In the genomic region with DNA sequence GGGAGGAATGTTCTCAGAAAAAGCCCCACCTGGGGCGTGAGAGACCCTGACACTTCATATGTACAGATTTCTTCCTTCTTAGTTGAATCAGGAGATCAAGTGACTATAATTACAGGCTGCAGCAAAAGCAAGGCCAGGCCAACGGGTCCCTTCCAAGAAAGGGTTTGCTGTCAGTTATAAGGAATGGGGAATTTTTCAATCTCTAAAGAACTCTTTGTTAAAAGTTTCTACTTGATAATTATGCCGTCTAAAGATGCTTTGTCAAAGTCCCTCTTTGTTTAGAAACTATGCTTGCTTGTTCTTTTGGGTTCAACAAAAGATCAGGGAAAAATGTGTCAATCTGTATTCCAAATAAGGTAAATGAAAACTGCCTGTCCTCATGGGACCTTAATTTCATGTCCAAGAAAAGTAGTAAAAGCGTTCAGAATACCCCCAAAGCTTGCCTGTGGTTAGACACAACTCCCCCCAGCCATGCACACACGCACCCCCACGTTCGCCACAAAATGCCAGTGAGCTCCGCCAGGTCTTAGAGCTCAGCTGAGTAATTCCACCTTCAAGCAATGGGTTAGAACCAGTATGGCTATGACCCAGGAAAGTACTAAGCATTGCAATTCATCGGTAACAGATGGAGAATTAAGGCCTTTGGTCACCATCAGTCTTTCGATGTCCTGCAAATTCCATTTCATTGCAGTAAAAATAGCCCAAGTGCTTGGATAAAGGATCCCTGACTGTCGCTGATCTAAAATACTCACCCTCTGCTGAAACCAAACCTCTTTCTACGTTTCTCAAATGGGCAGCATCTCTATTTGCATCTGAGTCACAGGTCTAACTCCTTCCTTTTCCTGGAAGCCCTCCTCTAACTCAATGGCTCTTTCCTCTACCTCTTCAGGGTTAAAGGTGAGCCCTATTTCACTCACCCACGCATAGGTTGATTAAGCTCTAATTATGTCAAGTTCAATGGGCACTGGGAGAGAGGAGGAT, we compare ENCODE assay signal across 23 cellular contexts.
A peak's percentile ranks its signal among the peaks of the same experiment; 100 is the strongest.
DNase-seq lines count a peak whose midpoint lies in the region; ATAC-seq and TF ChIP-seq lines count a peak whose summit lies in the region.
"Had no signal": no experiment of that assay in that cellular context is flagged by ENCODE, and none has a peak within 500 bp of the region (broad histone marks: within the 10 kb centered on the region; RNA-seq: fewer than 3 reads in every experiment).

No MANE protein-coding gene starts in this region.

- H3K4me3 ChIP-seq in WI38 (ENCODE audit: low read depth, low read length) (peak overlapping the region; percentile 32; the same call in 1 of the 2 replicates), mesodermal cell (ENCODE audit: extremely low read depth, insufficient read depth, low read length, poor library complexity, severe bottlenecking) (no peak overlapping the region), thoracic aorta (no peak overlapping the region)
- H3K4me3 ChIP-seq: adrenal gland, dorsolateral prefrontal cortex, lower lobe of right lung, MG63, SK-N-MC had no signal

- H3K4me1 Mint-ChIP-seq in H9 = peaks cover 34 to 41% of the 10 kb centered on the region in 2 experiments
- H3K4me1 Mint-ChIP-seq: CD8-positive, alpha-beta memory T cell; stimulated activated effector memory CD8-positive, alpha-beta T cell treated with anti-CD3 and anti-CD28 coated beads, Interleukin-12 subunit alpha, Interleukin-12 subunit beta, amount 100 ng/mL, for 72 hours had no signal

- no peak overlapping the region for H3T11ph ChIP-seq in H9 (ENCODE audit: low read length)

- H3K27me3 ChIP-seq in H9 (ENCODE audit: insufficient read depth, low read length) = no peaks in the 10 kb centered on the region
- no peaks in the 10 kb centered on the region for H3K27me3 ChIP-seq in thoracic aorta (replicated peaks; ENCODE audit: insufficient read depth)
- H3K27me3 ChIP-seq: adrenal gland, dorsolateral prefrontal cortex, foreskin keratinocyte, MG63 had no signal

- no peaks in the 10 kb centered on the region for H3K9me3 Mint-ChIP-seq in H9
- H3K9me3 Mint-ChIP-seq: stimulated activated effector memory CD8-positive, alpha-beta T cell treated with anti-CD3 and anti-CD28 coated beads, Interleukin-12 subunit alpha, Interleukin-12 subunit beta, amount 100 ng/mL, for 72 hours had no signal

- H2AFZ ChIP-seq in H9 (ENCODE audit: low read length) = no peak overlapping the region

- H2BK12ac ChIP-seq in H9 (ENCODE audit: insufficient read length, low read depth, low read length) = no peak overlapping the region

- H2BK120ac ChIP-seq in H9 (ENCODE audit: low read depth, low read length, poor library complexity, severe bottlenecking) = no peak overlapping the region

- no peak overlapping the region for H3K23ac ChIP-seq in H9 (ENCODE audit: insufficient read length, low read depth, low read length)

- no peaks in the 10 kb centered on the region for H3K36me3 Mint-ChIP-seq in H9 (ENCODE audit: insufficient read depth in 1 of 3, low read depth in 3 of 3)
- H3K36me3 Mint-ChIP-seq: activated CD4-positive, alpha-beta memory T cell treated with anti-CD3 and anti-CD28 coated beads for 36 hours; CD8-positive, alpha-beta memory T cell; stimulated activated effector memory CD8-positive, alpha-beta T cell treated with anti-CD3 and anti-CD28 coated beads, Interleukin-12 subunit alpha, Interleukin-12 subunit beta, amount 100 ng/mL, for 72 hours had no signal

- H4K20me1 ChIP-seq in H9 (ENCODE audit: control insufficient read depth, insufficient read depth, insufficient read length) = no peaks in the 10 kb centered on the region

- H3K4me3 Mint-ChIP-seq in H9 = no peak overlapping the region
- H3K4me3 Mint-ChIP-seq: activated CD4-positive, alpha-beta memory T cell treated with anti-CD3 and anti-CD28 coated beads for 36 hours; CD8-positive, alpha-beta memory T cell; stimulated activated effector memory CD8-positive, alpha-beta T cell treated with anti-CD3 and anti-CD28 coated beads, Interleukin-12 subunit alpha, Interleukin-12 subunit beta, amount 100 ng/mL, for 72 hours had no signal

- peak; percentile 36 for ATAC-seq in thoracic aorta (ENCODE audit: insufficient number of reproducible peaks, low FRiP score, low read depth)
- ATAC-seq in HG03039 (IDR thresholded peaks at IDR 0.05; ENCODE audit: unreplicated experiment) = no peak
- ATAC-seq: foreskin keratinocyte; lower lobe of right lung; stimulated activated effector memory CD8-positive, alpha-beta T cell treated with anti-CD3 and anti-CD28 coated beads, Interleukin-12 subunit alpha, Interleukin-12 subunit beta, amount 100 ng/mL, for 72 hours had no signal

- H2AK5ac ChIP-seq in H9 (ENCODE audit: insufficient read length, low read length) = no peak overlapping the region

- peak overlapping the region in 2 of 3 experiments; percentile 44 to 80; a peak in 3 of 7 replicates for H3K27ac Mint-ChIP-seq in H9
- H3K27ac Mint-ChIP-seq: activated CD4-positive, alpha-beta memory T cell treated with anti-CD3 and anti-CD28 coated beads for 36 hours; CD8-positive, alpha-beta memory T cell; stimulated activated effector memory CD8-positive, alpha-beta T cell treated with anti-CD3 and anti-CD28 coated beads, Interleukin-12 subunit alpha, Interleukin-12 subunit beta, amount 100 ng/mL, for 72 hours had no signal

- no peaks in the 10 kb centered on the region for H3K79me1 ChIP-seq in H9 (ENCODE audit: insufficient read depth, low read depth, low read length, poor library complexity, severe bottlenecking)

- no peak overlapping the region for H3K18ac ChIP-seq in H9 (ENCODE audit: insufficient read length, low read depth, low read length)

- H3K27ac ChIP-seq in H9 (ENCODE audit: insufficient read length, low read depth, low read length) = no peak overlapping the region
- H3K27ac ChIP-seq in mesodermal cell (ENCODE audit: low read depth, low read length, severe bottlenecking) = peak overlapping the region; percentile 33
- H3K27ac ChIP-seq in thoracic aorta = no peak overlapping the region
- H3K27ac ChIP-seq: foreskin keratinocyte, HL-60, lower lobe of right lung, SK-N-MC, WERI-Rb-1 had no signal

- H3K4me2 ChIP-seq in H9 (ENCODE audit: insufficient read depth, insufficient read length, low read length) = no peak overlapping the region

- H3K4ac ChIP-seq in H9 (ENCODE audit: low read depth, low read length) = no peak overlapping the region

- DNase-seq in H9 (no peak), thoracic aorta (ENCODE audit: low spot score) (no peak), iPS-NIHi7 (ENCODE audit: extremely low spot score) (no peak)
- DNase-seq in stimulated activated CD4-positive, alpha-beta T cell treated with anti-CD3 and anti-CD28 coated beads, Interleukin-4, amount 100 ng/mL, for 24 hours = no peak
- DNase-seq: activated CD4-positive, alpha-beta memory T cell treated with anti-CD3 and anti-CD28 coated beads for 36 hours; activated T-cell treated with anti-CD3 and anti-CD28 coated beads, Interleukin-2, amount 50 U/mL, for 1 hour; CD8-positive, alpha-beta memory T cell; foreskin keratinocyte; lower lobe of right lung; NCI-H1436 treated with DMSO at 0.1 percent for 48 hours; NCI-H774; right cardiac atrium; T-helper 2 cell; WERI-Rb-1 had no signal

- H3K36me3 ChIP-seq in mesodermal cell (ENCODE audit: control insufficient read depth, insufficient read depth, low read length) (no peaks in the 10 kb centered on the region), thoracic aorta (no peaks in the 10 kb centered on the region)
- H3K36me3 ChIP-seq: adrenal gland, lower lobe of right lung, MG63, WERI-Rb-1 had no signal

- WGBS in H9 (ENCODE audit: extremely low coverage, insufficient read length, low lambda C conversion rate) = no CpG with 5 or more reads among the region's 13 CpGs
- WGBS in mesodermal cell (ENCODE audit: insufficient coverage in 2 of 2), 2 experiments = 85 to 89% methylated on average over 8 to 13 of the region's 13 CpGs

- no peaks in the 10 kb centered on the region for H3K23me2 ChIP-seq in H9 (ENCODE audit: insufficient read length, low read depth, low read length, poor library complexity, severe bottlenecking)

- no peak overlapping the region for H2BK15ac ChIP-seq in H9 (ENCODE audit: low read depth, low read length)

- H3K79me2 ChIP-seq in H9 (ENCODE audit: insufficient read depth, low read length) = no peaks in the 10 kb centered on the region

- no peak overlapping the region for H3K56ac ChIP-seq in H9 (ENCODE audit: insufficient read length, low read depth, low read length)

- no peak overlapping the region for H3K9ac ChIP-seq in H9 (ENCODE audit: extremely low read depth, insufficient read length, low read length)

- H4K5ac ChIP-seq in H9 (ENCODE audit: insufficient read length, low read depth, low read length) = no peak overlapping the region

- no peaks in the 10 kb centered on the region for H3K27me3 Mint-ChIP-seq in H9 (ENCODE audit: low read depth)
- H3K27me3 Mint-ChIP-seq: activated CD4-positive, alpha-beta memory T cell treated with anti-CD3 and anti-CD28 coated beads for 36 hours had no signal

- H4K8ac ChIP-seq in H9 (replicated peaks; ENCODE audit: insufficient read length, low read depth, low read length) = no peak overlapping the region

- H3K14ac ChIP-seq in H9 (ENCODE audit: insufficient read depth, low read length) = no peak overlapping the region

- peaks cover 9% of the 10 kb centered on the region; the same call in 1 of the 2 replicates for H3K4me1 ChIP-seq in H9 (ENCODE audit: insufficient read depth, low read length)
- H3K4me1 ChIP-seq in mesodermal cell (ENCODE audit: control insufficient read depth, insufficient read depth, low read length, poor library complexity, severe bottlenecking) = peaks cover 12% of the 10 kb centered on the region
- H3K4me1 ChIP-seq in thoracic aorta (ENCODE audit: control insufficient read depth in 1 of 2, low read depth in 2 of 2) = peaks cover 0 to 17% of the 10 kb centered on the region in 2 donors
- H3K4me1 ChIP-seq: foreskin keratinocyte, lower lobe of right lung had no signal

- H2BK5ac ChIP-seq in H9 (ENCODE audit: insufficient read length, low read length) = no peak overlapping the region

- no peak overlapping the region for H4K91ac ChIP-seq in H9 (ENCODE audit: insufficient read length, low read depth, low read length)

- H3K9me3 ChIP-seq in H9 (ENCODE audit: control insufficient read depth, low read depth, low read length) (no peaks in the 10 kb centered on the region), mesodermal cell (ENCODE audit: control insufficient read depth, low read length) (no peaks in the 10 kb centered on the region), thoracic aorta (no peaks in the 10 kb centered on the region)
- H3K9me3 ChIP-seq: adrenal gland, lower lobe of right lung, MG63 had no signal

- no peak overlapping the region for H2BK20ac ChIP-seq in H9 (ENCODE audit: low read depth, low read length, poor library complexity, severe bottlenecking)

- TF ChIP-seq CTCF in H9 (conservative IDR thresholded peaks at IDR 0.05) = no peak
- no peak for TF ChIP-seq CTCF in WI38 (IDR thresholded peaks at IDR 0.05; ENCODE audit: low read depth, low read length)
- TF ChIP-seq CTCF in thoracic aorta (IDR thresholded peaks at IDR 0.05) = no peak
